16 cellular contexts compared by ENCODE assay signal in genomic region chr2:175233135-175233719, GRCh38. TPM values are rescaled to one million over a fixed set of nuclear protein-coding genes. Genes with fewer than 3 reads are reported as not detected.
DNase-seq lines count a peak whose midpoint lies in the region; ATAC-seq and TF ChIP-seq lines count a peak whose summit lies in the region.
"Had no signal": no experiment of that assay in that cellular context is flagged by ENCODE, and none has a peak within 500 bp of the region (broad histone marks: within the 10 kb centered on the region; RNA-seq: fewer than 3 reads in every experiment).

No MANE protein-coding gene starts in this region.

- H3K4me3 Mint-ChIP-seq in HFFc6 (no peak overlapping the region), natural killer cell (no peak overlapping the region)
- H3K4me3 Mint-ChIP-seq: CD4-positive, alpha-beta memory T cell had no signal

- DNase-seq in AG09319 (ENCODE audit: extremely low read depth, low read depth) (peak; percentile 29), HFFc6 (peak; percentile 65), T1000 (lab: John Stamatoyannopoulos, UW) (peak; percentile 13), fibroblast of the conjunctiva (ENCODE audit: low read depth) (peak; percentile 24), natural killer cell (no peak), middle frontal gyrus (ENCODE audit: extremely low spot score, low spot score) (no peak)
- DNase-seq: activated CD4-positive, alpha-beta T cell treated with anti-CD3 and anti-CD28 coated beads for 48 hours; CD4-positive, alpha-beta memory T cell; glutamatergic neuron; left ventricle myocardium superior; NCI-H1092 treated with DMSO at 0.1 percent for 48 hours; NCI-H774; nucleus accumbens had no signal

- H3K9me3 Mint-ChIP-seq in HFFc6 (peaks cover 4% of the 10 kb centered on the region; the same call in 1 of the 2 replicates), natural killer cell (no peaks in the 10 kb centered on the region)

- intact Hi-C loops in natural killer cell (cut with micrococcal nuclease), result no loop called here

- no peak overlapping the region for H3K27ac Mint-ChIP-seq in HFFc6
- no peak overlapping the region for H3K27ac Mint-ChIP-seq in natural killer cell
- H3K27ac Mint-ChIP-seq: CD4-positive, alpha-beta memory T cell had no signal

- ATAC-seq in natural killer cell (no peak), HG03025 (IDR thresholded peaks at IDR 0.05; ENCODE audit: low FRiP score, unreplicated experiment) (no peak), HG03354 (IDR thresholded peaks at IDR 0.05; ENCODE audit: poor library complexity, severe bottlenecking, unreplicated experiment) (no peak)
- ATAC-seq: HCT116, left ventricle myocardium superior had no signal

- TF ChIP-seq CTCF in AG09319 (IDR thresholded peaks at IDR 0.05; ENCODE audit: low read depth, low read length), result no peak
- no peak for TF ChIP-seq CTCF in HFFc6 (IDR thresholded peaks at IDR 0.05)
- no peak for TF ChIP-seq CTCF in natural killer cell (IDR thresholded peaks at IDR 0.05)

- H3K36me3 Mint-ChIP-seq in HFFc6 (ENCODE audit: low read depth) (no peaks in the 10 kb centered on the region), natural killer cell (no peaks in the 10 kb centered on the region)
- H3K36me3 Mint-ChIP-seq: CD4-positive, alpha-beta memory T cell had no signal

- H3K4me1 Mint-ChIP-seq in HFFc6 (ENCODE audit: low read depth), result peaks cover 7% of the 10 kb centered on the region
- peaks cover 0 to 10% of the 10 kb centered on the region in 2 donors for H3K4me1 Mint-ChIP-seq in natural killer cell
- H3K4me1 Mint-ChIP-seq: CD4-positive, alpha-beta memory T cell had no signal

- H3K27me3 Mint-ChIP-seq in HFFc6 (ENCODE audit: insufficient read depth) (peaks cover 10% of the 10 kb centered on the region), natural killer cell (ENCODE audit: low read depth in 2 of 2) (peaks cover 8% of the 10 kb centered on the region in 2 donors)

RNA-seq across cellular contexts. Expression of gene ATP5MC3, which starts 51.7 kb away (rescaled TPM):
- 100 to 1,000 TPM; 291 to 313 (median 301) TPM for total RNA-seq in HFFc6 (2021; fragmentation: NEBNext Ultra II Directional; extraction: Animal tissue kit (Norgen Biotek cat#: 25700))
- total RNA-seq in natural killer cell, result 10 to 100 TPM; 67.1 to 82.2 (median 81.0) TPM

Comparison
In these comparisons a context has a peak if more than half of its experiments do, and no peak if none do; other contexts are left out.
1. DNase-seq: peak in AG09319 (single experiment), HFFc6 (single experiment), T1000 (single experiment) and fibroblast of the conjunctiva (single experiment); none in natural killer cell (single experiment) and middle frontal gyrus (single experiment).